16 cellular contexts compared by ENCODE assay signal in the genomic region with DNA sequence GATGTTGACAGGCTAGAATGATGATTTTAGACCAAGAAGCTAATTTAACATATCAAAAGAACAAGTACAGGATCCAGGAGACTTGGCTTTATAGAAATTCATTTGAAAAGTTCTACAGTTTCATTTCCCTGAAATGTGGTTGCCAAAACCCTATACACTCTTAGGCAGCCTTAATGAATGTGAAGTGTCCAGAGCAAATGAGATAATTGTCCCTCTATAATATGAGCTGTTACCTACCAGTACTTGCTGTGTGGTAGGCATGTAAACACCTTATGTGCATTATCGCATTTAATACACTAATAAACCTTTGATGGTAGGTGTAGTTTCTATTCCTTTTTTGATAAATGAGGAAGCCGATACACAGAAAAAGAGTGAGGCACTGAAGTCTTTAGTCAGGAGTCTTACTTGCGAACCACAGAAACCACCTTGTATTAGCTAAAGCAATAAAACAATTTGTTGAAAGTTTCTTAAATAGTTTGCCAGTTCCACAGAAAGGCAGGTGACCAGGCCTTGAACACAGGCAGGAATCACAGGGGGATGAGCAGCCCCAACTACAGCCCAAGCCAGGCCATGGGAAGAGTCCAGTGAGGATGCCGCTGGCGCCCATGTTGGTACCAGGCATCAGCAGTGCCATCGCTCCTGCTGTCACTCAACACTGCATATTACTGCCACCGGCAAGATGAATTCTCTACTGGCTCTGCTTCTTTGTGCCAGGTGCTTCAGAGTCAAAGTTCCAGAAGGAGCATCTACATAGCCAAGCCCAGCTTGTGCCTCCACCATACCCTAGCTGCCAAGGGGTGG.
DNase-seq lines count a peak whose midpoint lies in the region; ATAC-seq, FAIRE-seq and TF ChIP-seq lines count a peak whose summit lies in the region.
"Had no signal": no experiment of that assay in that cellular context is flagged by ENCODE, and none has a peak within 500 bp of the region (broad histone marks: within the 10 kb centered on the region; RNA-seq: fewer than 3 reads in every experiment).

No MANE protein-coding gene starts in this region.

- ATAC-seq in GM18868 (IDR thresholded peaks at IDR 0.05; ENCODE audit: unreplicated experiment) (peak; percentile 67), GM21619 (IDR thresholded peaks at IDR 0.05; ENCODE audit: unreplicated experiment) (peak; percentile 44), heart right ventricle (no peak), Right ventricle myocardium inferior (no peak)

- no peak for DNase-seq in mesothelial cell of epicardium (ENCODE audit: low spot score in 2 of 2, unreplicated experiment in 2 of 2)
- no peak for DNase-seq in HuH-7 (ENCODE audit: low spot score)
- DNase-seq in heart right ventricle, result no peak
- DNase-seq in Right ventricle myocardium inferior (ENCODE audit: missing footprints), result no peak
- DNase-seq in RCC 7860 (ENCODE audit: low spot score), result no peak
- DNase-seq: brain microvascular endothelial cell; CD4-positive, alpha-beta memory T cell; HCEC 1CT; hypothalamus; NCI-H1694 treated with DMSO at 0.1 percent for 48 hours; tibial artery had no signal

- H3K27ac ChIP-seq in heart right ventricle, result no peak overlapping the region
- H3K27ac ChIP-seq: brain microvascular endothelial cell, tibial artery had no signal

- no peak overlapping the region for H3K4me3 ChIP-seq in heart right ventricle
- H3K4me3 ChIP-seq: Peyer's patch, tibial artery had no signal

- peak overlapping the region; percentile 54 to 76 (median 68) for H3K4me3 Mint-ChIP-seq in IgD-negative memory B cell
- no peak overlapping the region for H3K4me3 Mint-ChIP-seq in mesothelial cell of epicardium
- H3K4me3 Mint-ChIP-seq: CD4-positive, alpha-beta memory T cell had no signal

- peaks cover 45 to 50% (median 46%) of the 10 kb centered on the region in 3 donors for H3K4me1 Mint-ChIP-seq in IgD-negative memory B cell
- H3K4me1 Mint-ChIP-seq in mesothelial cell of epicardium, result peaks cover 15% of the 10 kb centered on the region
- H3K4me1 Mint-ChIP-seq: CD4-positive, alpha-beta memory T cell had no signal

- TF ChIP-seq CTCF in mesothelial cell of epicardium (IDR thresholded peaks at IDR 0.05; ENCODE audit: unreplicated experiment), result no peak
- TF ChIP-seq CTCF in heart right ventricle (IDR thresholded peaks at IDR 0.05), result no peak

- no peaks in the 10 kb centered on the region for H3K27me3 ChIP-seq in heart right ventricle
- H3K27me3 ChIP-seq: brain microvascular endothelial cell, Peyer's patch, tibial artery had no signal

- peaks cover 0 to 92% (median 22%) of the 10 kb centered on the region in 9 donors for H3K36me3 ChIP-seq in heart right ventricle

- H3K27me3 Mint-ChIP-seq in IgD-negative memory B cell (no peaks in the 10 kb centered on the region), mesothelial cell of epicardium (ENCODE audit: low read depth) (no peaks in the 10 kb centered on the region)
- H3K27me3 Mint-ChIP-seq: CD4-positive, alpha-beta memory T cell had no signal

- 80 to 82% methylated on average over 7 of the region's 7 CpGs for WGBS in heart right ventricle, 2 donors

- H3K36me3 Mint-ChIP-seq in IgD-negative memory B cell (peaks cover 16% of the 10 kb centered on the region), mesothelial cell of epicardium (peaks cover 18% of the 10 kb centered on the region)

- peaks cover 0 to 19% (median 10%) of the 10 kb centered on the region in 9 donors for H3K4me1 ChIP-seq in heart right ventricle

- intact Hi-C loops in heart right ventricle (cut with DNase I) (loop anchor here in 9 of 10 donors (5.0 to 10.0 kb wide), 7 partner anchors 81 to 211 kb away; a partner anchor contains a TSS), Right ventricle myocardium inferior (cut with DNase I) (loop anchor here (5.0 kb wide), 1 partner anchor 208 kb away; no protein-coding TSS in a partner anchor)

- no peaks in the 10 kb centered on the region for H3K9me3 Mint-ChIP-seq in IgD-negative memory B cell
- no peaks in the 10 kb centered on the region for H3K9me3 Mint-ChIP-seq in mesothelial cell of epicardium

- no peaks in the 10 kb centered on the region for H3K9me3 ChIP-seq in heart right ventricle
- H3K9me3 ChIP-seq: Peyer's patch, tibial artery had no signal

- H3K27ac Mint-ChIP-seq in IgD-negative memory B cell (peak overlapping the region; percentile 92 to 93 (median 92)), mesothelial cell of epicardium (peak overlapping the region; percentile 47)
- H3K27ac Mint-ChIP-seq: CD4-positive, alpha-beta memory T cell had no signal

- FAIRE-seq in RCC 7860 (lab: Jason Lieb, UNC), result no peak
- FAIRE-seq: endothelial cell of umbilical vein had no signal

Comparison
In these comparisons a context has a peak if more than half of its experiments do, and no peak if none do; other contexts are left out.
1. ATAC-seq: peak in GM18868 (single experiment) and GM21619 (single experiment); none in heart right ventricle (0 of 8) and Right ventricle myocardium inferior (single experiment).